ENCODE assay signal across 8 cellular contexts in the genomic region with DNA sequence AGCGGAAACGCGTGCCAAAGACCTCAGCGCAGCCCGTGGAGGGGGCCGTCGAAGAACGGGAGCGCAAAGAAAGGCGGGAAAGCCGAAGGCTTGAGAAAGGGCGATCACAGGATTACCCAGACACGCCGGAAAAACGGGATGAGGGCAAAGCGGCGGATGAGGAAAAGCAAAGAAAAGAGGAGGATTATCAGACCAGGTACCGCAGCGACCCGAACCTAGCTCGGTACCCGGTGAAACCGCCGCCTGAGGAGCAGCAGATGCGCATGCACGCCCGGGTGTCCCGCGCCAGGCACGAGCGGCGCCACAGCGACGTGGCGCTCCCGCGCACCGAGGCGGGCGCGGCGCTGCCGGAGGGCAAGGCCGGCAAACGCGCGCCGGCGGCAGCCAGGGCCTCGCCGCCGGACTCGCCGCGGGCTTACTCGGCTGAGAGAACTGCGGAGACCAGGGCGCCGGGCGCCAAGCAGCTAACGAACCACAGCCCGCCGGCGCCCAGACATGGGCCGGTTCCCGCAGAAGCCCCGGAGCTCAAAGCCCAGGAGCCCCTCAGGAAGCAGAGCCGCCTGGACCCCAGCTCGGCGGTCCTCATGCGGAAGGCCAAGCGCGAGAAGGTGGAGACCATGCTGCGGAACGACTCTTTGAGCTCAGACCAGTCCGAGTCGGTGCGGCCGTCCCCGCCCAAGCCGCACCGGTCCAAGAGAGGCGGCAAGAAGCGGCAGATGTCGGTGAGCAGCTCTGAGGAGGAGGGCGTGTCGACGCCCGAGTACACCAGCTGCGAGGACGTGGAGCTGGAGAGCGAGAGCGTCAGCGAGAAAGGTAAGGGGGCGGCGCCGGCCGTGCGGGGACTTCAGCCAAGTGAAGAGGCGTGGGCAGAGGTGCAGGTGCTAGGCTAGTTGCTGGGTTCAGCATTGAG.
DNase-seq lines count a peak whose midpoint lies in the region; ATAC-seq, FAIRE-seq and TF ChIP-seq lines count a peak whose summit lies in the region.

No MANE protein-coding gene starts in this region.

- TF ChIP-seq EP300 in stomach (IDR thresholded peaks at IDR 0.05), result no peak

- TF ChIP-seq POLR2A in stomach (IDR thresholded peaks at IDR 0.05), result peak in 1 of 4 donors; percentile 7

- H3K36me3 ChIP-seq in brain microvascular endothelial cell (replicated peaks) (no peaks in the 10 kb centered on the region), keratinocyte (ENCODE audit: control insufficient read depth in 2 of 2, extremely low read depth in 1 of 2, insufficient read depth in 2 of 2, low read length in 2 of 2) (no peaks in the 10 kb centered on the region), stomach (no peaks in the 10 kb centered on the region)

- peaks cover 17% of the 10 kb centered on the region for H3K27me3 ChIP-seq in brain microvascular endothelial cell (replicated peaks)
- H3K27me3 ChIP-seq in keratinocyte (ENCODE audit: control insufficient read depth, extremely low read depth, insufficient read depth, low read length), result peaks cover 31% of the 10 kb centered on the region
- peaks cover 0 to 23% (median 0%) of the 10 kb centered on the region in 3 donors for H3K27me3 ChIP-seq in stomach

- TF ChIP-seq CTCF in GM12875 (IDR thresholded peaks at IDR 0.05; ENCODE audit: borderline replicate concordance, insufficient read depth, low read depth, low read length) (no peak), brain microvascular endothelial cell (IDR thresholded peaks at IDR 0.05; ENCODE audit: low read depth, low read length, missing control alignments) (no peak), keratinocyte (optimal IDR thresholded peaks at IDR 0.05 in 1 of 3, IDR thresholded peaks at IDR 0.05 in 1 of 3, conservative IDR thresholded peaks at IDR 0.05 in 1 of 3; ENCODE audit: extremely low read depth in 1 of 3, insufficient read depth in 2 of 3, low read length in 3 of 3) (no peak), stomach (IDR thresholded peaks at IDR 0.05) (no peak)

- peak overlapping the region; percentile 72 for H2AFZ ChIP-seq in keratinocyte (ENCODE audit: control insufficient read depth, low read length)

- in situ Hi-C loops in brain microvascular endothelial cell (cut with HindIII; ENCODE audit: low pct_ligation_motif_present, low sequenced_read_pairs), result no loop called here

- DNase-seq in NCI-H1105 (lab: John Stamatoyannopoulos, UW) (peak; percentile 89), brain microvascular endothelial cell (peak; percentile 6), keratinocyte (ENCODE audit: low read depth, low spot score) (no peak), stomach (peak; percentile 77)
- no peak for DNase-seq in activated CD8-positive, alpha-beta memory T cell treated with anti-CD3 and anti-CD28 coated beads, Interleukin-2, amount 50 U/mL, for 48 hours
- no peak for DNase-seq in effector CD4-positive, alpha-beta T cell

- H3K9me1 ChIP-seq in keratinocyte (ENCODE audit: control insufficient read depth, extremely low read depth, insufficient read depth, low read length), result no peaks in the 10 kb centered on the region

- H3K9me3 ChIP-seq in keratinocyte (ENCODE audit: control insufficient read depth, low read depth, low read length) (no peaks in the 10 kb centered on the region), stomach (no peaks in the 10 kb centered on the region)

- no peaks in the 10 kb centered on the region for H4K20me1 ChIP-seq in keratinocyte (ENCODE audit: control insufficient read depth, extremely low read depth, insufficient read depth, low read length)

- WGBS in stomach, 5 donors, result 4 to 7% (median 4%) methylated on average over 44 to 100 of the region's 100 CpGs

- peak; percentile 79 for ATAC-seq in GM21723 (IDR thresholded peaks at IDR 0.05; ENCODE audit: unreplicated experiment)

- intact Hi-C loops in stomach (cut with DNase I; ENCODE audit: low total_unique reads), result no loop called here

- H3K27ac ChIP-seq in brain microvascular endothelial cell (no peak overlapping the region), keratinocyte (ENCODE audit: control insufficient read depth, insufficient read depth, low read length) (no peak overlapping the region), stomach (peak overlapping the region; percentile 59 to 84 (median 81))

- peak overlapping the region; percentile 72 for H3K4me2 ChIP-seq in keratinocyte (ENCODE audit: control insufficient read depth, extremely low read depth, insufficient read depth, low read depth, low read length)

- H3K4me1 ChIP-seq in keratinocyte (ENCODE audit: control insufficient read depth, extremely low read depth, insufficient read depth, low read length) (no peaks in the 10 kb centered on the region), stomach (peaks cover 0 to 17% (median 9%) of the 10 kb centered on the region in 4 donors)

- no peaks in the 10 kb centered on the region for H3K79me2 ChIP-seq in keratinocyte (ENCODE audit: control insufficient read depth, insufficient read depth, low read length)

- FAIRE-seq in keratinocyte (lab: Jason Lieb, UNC), result no peak

- dilution Hi-C loops in keratinocyte (cut with MboI; ENCODE audit: extremely low pct_ligation_motif_present, low sequenced_read_pairs), result no loop called here

- no peak overlapping the region for H3K9ac ChIP-seq in keratinocyte (ENCODE audit: control insufficient read depth, extremely low read depth, insufficient read depth, low read length)

- peak overlapping the region; percentile 5 for H3K4me3 ChIP-seq in GM12875 (ENCODE audit: low read depth, low read length)
- peak overlapping the region; percentile 50 for H3K4me3 ChIP-seq in brain microvascular endothelial cell (ENCODE audit: low read depth, low read length)
- H3K4me3 ChIP-seq in keratinocyte (ENCODE audit: control insufficient read depth in 2 of 3, extremely low read depth in 1 of 3, insufficient read depth in 2 of 3, low read depth in 1 of 3, low read length in 3 of 3), result peak overlapping the region; percentile 41 to 59 (median 55)
- peak overlapping the region; percentile 54 to 63 (median 57) for H3K4me3 ChIP-seq in stomach

Comparison
In these comparisons a context has a peak if more than half of its experiments do, and no peak if none do; other contexts are left out.
1. H3K4me3 ChIP-seq: peak in every context shown above with its lines; median percentile 57 in stomach; 55 in keratinocyte; 50 in brain microvascular endothelial cell; 5 in GM12875.
2. DNase-seq: peak in NCI-H1105 (single experiment), brain microvascular endothelial cell (single experiment) and stomach (single experiment); none in keratinocyte (single experiment), activated CD8-positive, alpha-beta memory T cell treated with anti-CD3 and anti-CD28 coated beads, Interleukin-2, amount 50 U/mL, for 48 hours (single experiment) and effector CD4-positive, alpha-beta T cell (single experiment).
3. H3K27ac ChIP-seq: peak in stomach (5 of 5); none in brain microvascular endothelial cell (single experiment) and keratinocyte (single experiment).